10 cellular contexts compared by ENCODE assay signal in the genomic region with DNA sequence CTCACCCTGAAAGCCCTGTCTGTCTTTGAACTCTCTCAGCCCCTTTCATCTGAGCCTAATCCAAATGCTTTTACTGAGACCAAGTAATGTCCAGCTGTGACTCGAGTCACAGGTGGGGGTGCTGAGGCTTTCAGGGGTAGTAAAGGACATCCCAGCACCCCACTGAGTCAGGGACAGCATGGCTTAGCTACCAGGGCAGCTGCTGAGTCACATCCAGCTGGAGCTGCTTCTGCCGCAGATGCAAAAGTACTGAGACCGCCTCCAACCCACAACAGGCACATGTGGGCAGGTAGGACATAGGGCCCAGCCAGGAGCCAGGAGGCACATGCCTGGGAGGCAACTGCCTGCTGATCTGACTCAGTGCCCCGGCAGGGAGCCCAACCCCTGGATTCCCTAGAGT. TPM values are rescaled to one million over a fixed set of nuclear protein-coding genes. Genes with fewer than 3 reads are reported as not detected.
A peak's percentile ranks its signal among the peaks of the same experiment; 100 is the strongest.
DNase-seq lines count a peak whose midpoint lies in the region; ATAC-seq and TF ChIP-seq lines count a peak whose summit lies in the region.
"Had no signal": no experiment of that assay in that cellular context is flagged by ENCODE, and none has a peak within 500 bp of the region (broad histone marks: within the 10 kb centered on the region; RNA-seq: fewer than 3 reads in every experiment).

No MANE protein-coding gene starts in this region.

- H3K4me3 Mint-ChIP-seq in neural progenitor cell, result no peak overlapping the region

- H3K9me3 Mint-ChIP-seq in neural progenitor cell, result peaks cover 1% of the 10 kb centered on the region

- H3K4me3 ChIP-seq in MG63 (no peak overlapping the region), neural progenitor cell (no peak overlapping the region)

- H3K4me2 ChIP-seq in neural progenitor cell, result no peak overlapping the region

- peaks cover 8% of the 10 kb centered on the region for H3K27me3 Mint-ChIP-seq in neural progenitor cell (ENCODE audit: insufficient read depth, low read depth)

- H3K36me3 ChIP-seq in MG63, result no peaks in the 10 kb centered on the region
- no peaks in the 10 kb centered on the region for H3K36me3 ChIP-seq in neural progenitor cell

- no peak overlapping the region for H3K27ac ChIP-seq in neural progenitor cell

- H3K9me3 ChIP-seq in MG63 (no peaks in the 10 kb centered on the region), neural progenitor cell (ENCODE audit: low read depth) (no peaks in the 10 kb centered on the region)

- no peak overlapping the region for H2AFZ ChIP-seq in neural progenitor cell (replicated peaks)

- H3K79me2 ChIP-seq in neural progenitor cell (ENCODE audit: low read depth), result no peaks in the 10 kb centered on the region

- peak overlapping the region; percentile 69 for H3K27ac Mint-ChIP-seq in neural progenitor cell

- peaks cover 14% of the 10 kb centered on the region for H3K4me1 ChIP-seq in neural progenitor cell

- H3K27me3 ChIP-seq in MG63, result no peaks in the 10 kb centered on the region
- no peaks in the 10 kb centered on the region for H3K27me3 ChIP-seq in neural progenitor cell

- H3F3A ChIP-seq in neural progenitor cell (ENCODE audit: low read depth), result no peaks in the 10 kb centered on the region

- H3K36me3 Mint-ChIP-seq in neural progenitor cell, result no peaks in the 10 kb centered on the region

- peak; percentile 41 for DNase-seq in NCI-H2107 treated with DMSO at 0.1 percent for 48 hours (lab: John Stamatoyannopoulos, UW; ENCODE audit: unreplicated experiment)
- DNase-seq in NCI-H2107 (lab: John Stamatoyannopoulos, UW), result no peak
- peak; percentile 79 for DNase-seq in MG63
- DNase-seq in amniotic epithelial cell (ENCODE audit: low read depth), result peak; percentile 64
- DNase-seq in neural progenitor cell (ENCODE audit: low spot score), result no peak
- no peak for DNase-seq in KG1 (lab: John Stamatoyannopoulos, UW)

- no peak overlapping the region for H3K9ac ChIP-seq in neural progenitor cell

- peaks cover 14% of the 10 kb centered on the region for H3K4me1 Mint-ChIP-seq in neural progenitor cell

- no peak for ATAC-seq in GM21825 (IDR thresholded peaks at IDR 0.05; ENCODE audit: unreplicated experiment)
- ATAC-seq in GM18520 (IDR thresholded peaks at IDR 0.05; ENCODE audit: unreplicated experiment), result no peak

- no peaks in the 10 kb centered on the region for H4K20me1 ChIP-seq in neural progenitor cell (ENCODE audit: low read depth)

- no peak for TF ChIP-seq CTCF in neural progenitor cell (IDR thresholded peaks at IDR 0.05)

RNA-seq across cellular contexts. Expression of gene VSIG8, which starts 6.7 kb away (rescaled TPM):
- not detected in 2 replicates for total RNA-seq in MG63 (2014; rRNA removed; shearing (Covaris generic); ENCODE audit: low replicate concordance)
- total RNA-seq in neural progenitor cell (ENCODE audit: low replicate concordance), result not detected in 2 replicates
- total RNA-seq: A673, endothelial cell of umbilical vein had no signal

RNA-seq across cellular contexts. Expression of gene CFAP45, which starts 30.8 kb away (rescaled TPM):
- 0.10 and 0.39 TPM in 2 replicates for total RNA-seq in MG63 (2014; rRNA removed; shearing (Covaris generic); ENCODE audit: low replicate concordance)
- total RNA-seq in neural progenitor cell (ENCODE audit: low replicate concordance), result not detected in 2 replicates

RNA-seq across cellular contexts. Expression of gene SLAMF8, which starts 42.5 kb away (rescaled TPM):
- total RNA-seq in MG63 (2014; rRNA removed; shearing (Covaris generic); ENCODE audit: low replicate concordance), result not detected in 2 replicates
- not detected in 2 replicates for total RNA-seq in neural progenitor cell (ENCODE audit: low replicate concordance)
- total RNA-seq: A673, endothelial cell of umbilical vein had no signal

RNA-seq across cellular contexts. Expression of gene TAGLN2, which starts 56.1 kb away (rescaled TPM):
- 651 and 1,079 TPM in 2 replicates for total RNA-seq in MG63 (2014; rRNA removed; shearing (Covaris generic); ENCODE audit: low replicate concordance)
- 3.9 and 12.1 TPM in 2 replicates for total RNA-seq in neural progenitor cell (ENCODE audit: low replicate concordance)

Comparison
In these comparisons a context has a peak if more than half of its experiments do, and no peak if none do; other contexts are left out.
1. DNase-seq: peak in NCI-H2107 treated with DMSO at 0.1 percent for 48 hours (single experiment), MG63 (single experiment) and amniotic epithelial cell (single experiment); none in NCI-H2107 (single experiment), neural progenitor cell (single experiment) and KG1 (single experiment).